Comparison of ENCODE assay signal across 1 cellular context in genomic region chr9:136685792-136686533, GRCh38.
TF ChIP-seq lines count a peak whose summit lies in the region.

No MANE protein-coding gene starts in this region.

TF ChIP-seq in WTC11, 78 proteins besides CTCF, POLR2A, EP300 and RAD21 (continued from another document):
- TF ChIP-seq ARID4B (CRISPR knock-in tag; IDR thresholded peaks at IDR 0.05; ENCODE audit: borderline replicate concordance), result no peak
- no peak for TF ChIP-seq ETV6 (CRISPR knock-in tag; IDR thresholded peaks at IDR 0.05)
- TF ChIP-seq USF1 (CRISPR knock-in tag; IDR thresholded peaks at IDR 0.05), result no peak
- no peak for TF ChIP-seq HMGXB4 (CRISPR knock-in tag; IDR thresholded peaks at IDR 0.05)
- TF ChIP-seq SMAD4 (CRISPR knock-in tag; IDR thresholded peaks at IDR 0.05), result no peak
- no peak for TF ChIP-seq GTF2I (CRISPR knock-in tag; conservative IDR thresholded peaks at IDR 0.05)
- no peak for TF ChIP-seq RORB (CRISPR knock-in tag; IDR thresholded peaks at IDR 0.05)
TF ChIP-seq in WTC11: peak in this region for 0.
